In genomic region chr17:81037026-81037782, GRCh38 we compare ENCODE assay signal across 9 cellular contexts. TPM values are rescaled to one million over a fixed set of nuclear protein-coding genes. Genes with fewer than 3 reads are reported as not detected.
DNase-seq lines count a peak whose midpoint lies in the region; ATAC-seq and FAIRE-seq lines count a peak whose summit lies in the region.
"Had no signal": no experiment of that assay in that cellular context is flagged by ENCODE, and none has a peak within 500 bp of the region (broad histone marks: within the 10 kb centered on the region; RNA-seq: fewer than 3 reads in every experiment).

No MANE protein-coding gene starts in this region.

- H3K4me3 ChIP-seq in esophagus (ENCODE audit: low read depth in 1 of 2, low read length in 2 of 2), result peak overlapping the region; percentile 69 to 91

- no peak for FAIRE-seq in GM19239 (lab: Jason Lieb, UNC)

- peaks cover 0 to 20% of the 10 kb centered on the region in 2 donors for H3K36me3 ChIP-seq in esophagus (ENCODE audit: control insufficient read depth in 2 of 2, insufficient read depth in 2 of 2, low read length in 1 of 2)

- H3K9me3 ChIP-seq in esophagus (ENCODE audit: control insufficient read depth in 2 of 2, insufficient read depth in 1 of 2, low read depth in 1 of 2, low read length in 1 of 2), result no peaks in the 10 kb centered on the region

- no peak for DNase-seq in T-helper 2 cell treated with Interferon-gamma antibody and Interleukin-4, amounts not matched to agents 5 μg/mL and 100 μg/mL, for 36 hours (ENCODE audit: low spot score)
- DNase-seq in T-helper 2 cell (no peak), naive B cell (no peak), ureter (ENCODE audit: low spot score) (peak; percentile 87), NCI-H1694 (lab: John Stamatoyannopoulos, UW) (no peak), GM19239 (ENCODE audit: insufficient read length, low spot score) (no peak)
- no peak for DNase-seq in stimulated activated CD4-positive, alpha-beta T cell treated with anti-CD3 and anti-CD28 coated beads, Interleukin-4, amount 100 ng/mL, for 24 hours
- DNase-seq: activated CD4-positive, alpha-beta memory T cell treated with anti-CD3 and anti-CD28 coated beads, Interleukin-2, amount 10 ng/mL, durations not matched to agents 7 days and 5 days had no signal

- peaks cover 12% of the 10 kb centered on the region for H3K4me1 Mint-ChIP-seq in T-helper 2 cell treated with Interferon-gamma antibody and Interleukin-4, amounts not matched to agents 5 μg/mL and 100 μg/mL, for 36 hours (ENCODE audit: low read depth)
- peaks cover 14 to 20% (median 15%) of the 10 kb centered on the region in 3 donors for H3K4me1 Mint-ChIP-seq in naive B cell

- no peak for ATAC-seq in naive B cell (ENCODE audit: low read depth in 2 of 2)

- 50 to 51% methylated on average over 26 to 27 of the region's 27 CpGs for WGBS in esophagus, 2 donors

- no peaks in the 10 kb centered on the region for H3K27me3 ChIP-seq in esophagus (ENCODE audit: control insufficient read depth in 1 of 2, insufficient read depth in 2 of 2, low read length in 2 of 2)

- H3K36me3 Mint-ChIP-seq in T-helper 2 cell treated with Interferon-gamma antibody and Interleukin-4, amounts not matched to agents 5 μg/mL and 100 μg/mL, for 36 hours (ENCODE audit: low read depth), result no peaks in the 10 kb centered on the region
- H3K36me3 Mint-ChIP-seq in naive B cell, result no peaks in the 10 kb centered on the region

- peak overlapping the region; percentile 81 to 91 for H3K27ac ChIP-seq in esophagus (ENCODE audit: low read depth in 2 of 2, low read length in 1 of 2)

- H3K4me3 Mint-ChIP-seq in T-helper 2 cell treated with Interferon-gamma antibody and Interleukin-4, amounts not matched to agents 5 μg/mL and 100 μg/mL, for 36 hours, result peak overlapping the region; percentile 74
- peak overlapping the region in 5 of 8 donors; percentile 19 to 88 (median 78) for H3K4me3 Mint-ChIP-seq in naive B cell

- peaks cover 11 to 33% of the 10 kb centered on the region in 2 donors for H3K4me1 ChIP-seq in esophagus (ENCODE audit: control insufficient read depth in 2 of 2, insufficient read depth in 2 of 2, low read length in 1 of 2)

- peaks cover 42% of the 10 kb centered on the region for H3K27me3 Mint-ChIP-seq in T-helper 2 cell treated with Interferon-gamma antibody and Interleukin-4, amounts not matched to agents 5 μg/mL and 100 μg/mL, for 36 hours (ENCODE audit: low read depth)
- peaks cover 17 to 63% (median 33%) of the 10 kb centered on the region in 3 donors for H3K27me3 Mint-ChIP-seq in naive B cell

- no peak overlapping the region for H3K27ac Mint-ChIP-seq in T-helper 2 cell treated with Interferon-gamma antibody and Interleukin-4, amounts not matched to agents 5 μg/mL and 100 μg/mL, for 36 hours
- H3K27ac Mint-ChIP-seq in naive B cell, result peak overlapping the region in 2 of 6 donors; percentile 44 to 58
- H3K27ac Mint-ChIP-seq: activated CD4-positive, alpha-beta memory T cell treated with anti-CD3 and anti-CD28 coated beads, Interleukin-2, amount 10 ng/mL, durations not matched to agents 7 days and 5 days had no signal

- no peaks in the 10 kb centered on the region for H3K9me3 Mint-ChIP-seq in T-helper 2 cell treated with Interferon-gamma antibody and Interleukin-4, amounts not matched to agents 5 μg/mL and 100 μg/mL, for 36 hours
- no peaks in the 10 kb centered on the region for H3K9me3 Mint-ChIP-seq in naive B cell
- H3K9me3 Mint-ChIP-seq: activated CD4-positive, alpha-beta memory T cell treated with anti-CD3 and anti-CD28 coated beads, Interleukin-2, amount 10 ng/mL, durations not matched to agents 7 days and 5 days had no signal

RNA-seq across cellular contexts. Expression of gene BAIAP2, which starts 2.3 kb away (rescaled TPM):
- polyA plus RNA-seq in esophagus (100 to 1,000 TPM in 1 of 2 donors, 10 to 100 TPM in 1; 91.2 to 107 TPM), naive B cell (ENCODE audit: low read depth in 6 of 6) (1 to 10 TPM in 3 of 6 donors, under 1 TPM in 3; 0.19 to 6.1 (median 0.79) TPM)
- total RNA-seq in ureter, result 48.7 TPM

RNA-seq across cellular contexts. Expression of gene CHMP6, which starts 45.6 kb away (rescaled TPM):
- 10 to 100 TPM; 21.5 to 26.7 TPM for polyA plus RNA-seq in esophagus
- polyA plus RNA-seq in naive B cell (ENCODE audit: low read depth in 6 of 6), result 10 to 100 TPM; 38.8 to 51.8 (median 43.5) TPM
- 26.2 TPM for total RNA-seq in ureter

Comparison
In these comparisons a context has a peak if more than half of its experiments do, and no peak if none do; other contexts are left out.
1. RNA of gene BAIAP2, which starts 2.3 kb away (polyA plus RNA-seq): 91.2 to 107 TPM in esophagus; 0.19 to 6.1 TPM in naive B cell; every median in the first group is over 10 times any median in the second.